11 cellular contexts compared by ENCODE assay signal in the genomic region with DNA sequence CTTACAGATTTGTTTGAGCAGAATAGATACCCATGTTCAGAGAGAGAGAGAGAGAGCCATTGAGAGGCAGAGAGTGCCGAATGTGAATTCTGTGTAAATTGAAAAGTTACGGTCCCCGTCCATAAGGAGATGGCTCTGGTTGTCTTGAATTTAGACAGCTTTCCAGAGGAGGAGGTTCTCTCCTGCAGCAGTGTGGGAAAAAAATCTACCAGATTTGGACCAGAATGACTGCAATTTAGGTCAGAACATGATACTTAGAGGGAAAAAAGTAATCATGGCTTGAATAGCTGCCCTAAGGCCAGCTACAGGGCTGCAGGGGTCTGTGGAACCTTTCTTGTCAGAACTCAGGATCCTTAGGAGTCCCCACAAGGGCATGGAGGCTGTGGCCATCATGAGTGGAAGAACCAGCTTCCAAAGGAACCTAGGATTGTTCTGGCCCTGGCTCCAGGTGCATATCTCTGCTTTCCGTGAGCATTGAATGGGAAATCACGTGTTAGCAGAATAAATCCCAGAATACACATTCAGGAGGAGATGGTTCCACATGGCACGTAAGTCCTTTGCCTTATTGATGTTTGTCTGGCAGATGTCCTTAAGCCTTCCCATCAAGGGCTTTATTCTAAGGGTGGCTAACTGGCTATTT. TPM values are rescaled to one million over a fixed set of nuclear protein-coding genes. Genes with fewer than 3 reads are reported as not detected.
DNase-seq lines count a peak whose midpoint lies in the region; ATAC-seq and TF ChIP-seq lines count a peak whose summit lies in the region.
"Had no signal": no experiment of that assay in that cellular context is flagged by ENCODE, and none has a peak within 500 bp of the region (broad histone marks: within the 10 kb centered on the region; RNA-seq: fewer than 3 reads in every experiment).

No MANE protein-coding gene starts in this region.

- peak overlapping the region; percentile 99 for H3K27ac Mint-ChIP-seq in activated naive CD4-positive, alpha-beta T cell treated with anti-CD3 and anti-CD28 coated beads for 36 hours
- H3K27ac Mint-ChIP-seq: memory B cell had no signal

- ATAC-seq in GM18867 (IDR thresholded peaks at IDR 0.05; ENCODE audit: unreplicated experiment): no peak
- ATAC-seq: WTC11 had no signal

- no peak for DNase-seq in activated naive CD4-positive, alpha-beta T cell treated with anti-CD3 and anti-CD28 coated beads for 36 hours
- DNase-seq in activated naive CD4-positive, alpha-beta T cell treated with Interleukin-2 at 50 U/mL for 16 hours: no peak
- DNase-seq in WERI-Rb-1 (no peak), hepatocyte (ENCODE audit: low spot score) (no peak), germinal center (ENCODE audit: low spot score) (no peak), GM19238 (ENCODE audit: insufficient read length, low spot score) (no peak)
- DNase-seq: NCI-H1930 had no signal

- H4K20me1 ChIP-seq in hepatocyte (ENCODE audit: insufficient read depth, poor library complexity, severe bottlenecking): no peaks in the 10 kb centered on the region

- H3K9me3 ChIP-seq in WERI-Rb-1 (ENCODE audit: severe bottlenecking): peaks cover under 1% of the 10 kb centered on the region
- H3K9me3 ChIP-seq in hepatocyte (ENCODE audit: low read depth): no peaks in the 10 kb centered on the region
- H3K9me3 ChIP-seq in thymus (ENCODE audit: control insufficient read depth): no peaks in the 10 kb centered on the region

- H3K4me1 ChIP-seq in hepatocyte (ENCODE audit: insufficient read depth): peaks cover 14% of the 10 kb centered on the region
- peaks cover 14% of the 10 kb centered on the region for H3K4me1 ChIP-seq in thymus (ENCODE audit: control insufficient read depth, insufficient read depth, low read length)

- intact Hi-C loops in activated naive CD4-positive, alpha-beta T cell treated with anti-CD3 and anti-CD28 coated beads for 36 hours (cut with micrococcal nuclease): loop anchor here (1.0 to 2.0 kb wide), 6 partner anchors 8 to 63 kb away; no protein-coding TSS in a partner anchor

- H2AFZ ChIP-seq in hepatocyte: no peak overlapping the region

- H3K27me3 ChIP-seq in WERI-Rb-1 (ENCODE audit: insufficient read depth, low read depth, severe bottlenecking) (no peaks in the 10 kb centered on the region), hepatocyte (no peaks in the 10 kb centered on the region), thymus (ENCODE audit: control insufficient read depth, insufficient read depth) (no peaks in the 10 kb centered on the region)

- H3K9me2 ChIP-seq in hepatocyte (replicated peaks; ENCODE audit: insufficient read depth): no peaks in the 10 kb centered on the region

- H3K36me3 Mint-ChIP-seq in activated naive CD4-positive, alpha-beta T cell treated with anti-CD3 and anti-CD28 coated beads for 36 hours (ENCODE audit: low read depth): peaks cover 12% of the 10 kb centered on the region
- H3K36me3 Mint-ChIP-seq: memory B cell had no signal

- TF ChIP-seq CTCF in WERI-Rb-1 (IDR thresholded peaks at IDR 0.05; ENCODE audit: low read depth, low read length): no peak
- TF ChIP-seq CTCF in hepatocyte (IDR thresholded peaks at IDR 0.05; ENCODE audit: poor library complexity): no peak

- CTCF ChIA-PET in activated naive CD4-positive, alpha-beta T cell treated with anti-CD3 and anti-CD28 coated beads for 36 hours (lab: Charles Lee): interaction anchor here (0.6 to 8.1 kb wide), 15 partner anchors 8 to 237 kb away, joined by 3 to 167 read pairs (median 4); no protein-coding TSS in a partner anchor

- peak overlapping the region; percentile 54 for H3K4me3 Mint-ChIP-seq in activated naive CD4-positive, alpha-beta T cell treated with anti-CD3 and anti-CD28 coated beads for 36 hours
- H3K4me3 Mint-ChIP-seq: memory B cell, WTC11 had no signal

- H3K79me2 ChIP-seq in hepatocyte: peaks cover 12% of the 10 kb centered on the region

- H3K9me3 Mint-ChIP-seq in activated naive CD4-positive, alpha-beta T cell treated with anti-CD3 and anti-CD28 coated beads for 36 hours: no peaks in the 10 kb centered on the region
- H3K9me3 Mint-ChIP-seq: memory B cell, WTC11 had no signal

- H3K4me3 ChIP-seq in WERI-Rb-1 (ENCODE audit: low read depth, low read length): no peak overlapping the region
- no peak overlapping the region for H3K4me3 ChIP-seq in hepatocyte
- H3K4me3 ChIP-seq in thymus (ENCODE audit: low read length): no peak overlapping the region

- 0 out of 2 replicates have a peak overlapping the region, but pooled peaks have one; percentile 17 for H3K27ac ChIP-seq in WERI-Rb-1
- peak overlapping the region; percentile 50 for H3K27ac ChIP-seq in hepatocyte
- peak overlapping the region; percentile 64 for H3K27ac ChIP-seq in thymus (ENCODE audit: low read depth)

- H3K4me2 ChIP-seq in hepatocyte: peak overlapping the region; percentile 39

- no peaks in the 10 kb centered on the region for H3K36me3 ChIP-seq in WERI-Rb-1
- H3K36me3 ChIP-seq in hepatocyte (replicated peaks; ENCODE audit: insufficient read depth, low read depth): no peaks in the 10 kb centered on the region
- peaks cover under 1% of the 10 kb centered on the region for H3K36me3 ChIP-seq in thymus (ENCODE audit: control insufficient read depth, insufficient read depth)

- WGBS in hepatocyte (ENCODE audit: low lambda C conversion rate, missing lambda C conversion rate): 81% methylated on average over 6 of the region's 6 CpGs
- WGBS in thymus: 95% methylated on average over 6 of the region's 6 CpGs

- H3K27me3 Mint-ChIP-seq in activated naive CD4-positive, alpha-beta T cell treated with anti-CD3 and anti-CD28 coated beads for 36 hours (ENCODE audit: low read depth): no peaks in the 10 kb centered on the region
- H3K27me3 Mint-ChIP-seq: memory B cell had no signal

- peaks cover 86% of the 10 kb centered on the region for H3K4me1 Mint-ChIP-seq in activated naive CD4-positive, alpha-beta T cell treated with anti-CD3 and anti-CD28 coated beads for 36 hours (ENCODE audit: low read depth)

RNA-seq across cellular contexts. Expression of a gene that starts 13.0 kb away (rescaled TPM):
- 10 to 100 TPM; 58.7 to 60.0 TPM for total RNA-seq in activated naive CD4-positive, alpha-beta T cell treated with anti-CD3 and anti-CD28 coated beads for 36 hours
- total RNA-seq in hepatocyte: 4.6 and 8.3 TPM in 2 replicates
- polyA plus RNA-seq in hepatocyte (8.1 and 9.3 TPM in 2 replicates), thymus (27.0 TPM)

RNA-seq across cellular contexts. Expression of a gene that starts 23.7 kb away (rescaled TPM):
- 10 to 100 TPM; 67.8 to 70.7 TPM for total RNA-seq in activated naive CD4-positive, alpha-beta T cell treated with anti-CD3 and anti-CD28 coated beads for 36 hours
- total RNA-seq in hepatocyte: 27.1 and 28.4 TPM in 2 replicates
- polyA plus RNA-seq in hepatocyte: 62.8 and 65.3 TPM in 2 replicates
- 33.7 TPM for polyA plus RNA-seq in thymus
